In genomic region chr11:2424811-2425495, GRCh38 we compare ENCODE assay signal across 34 cellular contexts. TPM values are rescaled to one million over a fixed set of nuclear protein-coding genes. Genes with fewer than 3 reads are reported as not detected.
"Had no signal": no experiment of that assay in that cellular context is flagged by ENCODE, and none has a peak within 500 bp of the region (broad histone marks: within the 10 kb centered on the region; RNA-seq: fewer than 3 reads in every experiment).

No MANE protein-coding gene starts in this region.

- ATAC-seq: activated T-cell treated with anti-CD3 and anti-CD28 coated beads, Interleukin-2, amount 50 U/mL, for 4 hours; activated T-helper 17 cell treated with anti-CD3 and anti-CD28 coated beads, Interleukin-2, amount 50 U/mL, for 72 hours; gastrocnemius medialis; pancreas; stimulated activated memory B cell treated with anti-CD40 and anti-IgM and Interleukin-4, amounts not matched to agents 10 μg/mL and 1 μg/mL and 100 μg/mL, for 72 hours had no signal

- H3K4me3 Mint-ChIP-seq: activated CD4-positive, alpha-beta memory T cell treated with anti-CD3 and anti-CD28 coated beads, Interleukin-2, amount 10 ng/mL, durations not matched to agents 7 days and 5 days; activated CD4-positive, alpha-beta T cell treated with anti-CD3 and anti-CD28 coated beads, Interleukin-2, amount 10 ng/mL, durations not matched to agents 24 days and 14 days; activated T-cell treated with anti-CD3 and anti-CD28 coated beads, Interleukin-2, amount 50 U/mL, for 4 hours; activated T-helper 17 cell treated with anti-CD3 and anti-CD28 coated beads, Interleukin-2, amount 50 U/mL, for 72 hours; mesothelial cell of epicardium; naive B cell; nephron progenitor cell; stimulated activated memory B cell treated with anti-CD40 and anti-IgM and Interleukin-4, amounts not matched to agents 10 μg/mL and 1 μg/mL and 100 μg/mL, for 72 hours had no signal

- H3K27me3 Mint-ChIP-seq: activated CD4-positive, alpha-beta memory T cell treated with anti-CD3 and anti-CD28 coated beads, Interleukin-2, amount 10 ng/mL, durations not matched to agents 7 days and 5 days; activated CD4-positive, alpha-beta T cell treated with anti-CD3 and anti-CD28 coated beads, Interleukin-2, amount 10 ng/mL, durations not matched to agents 24 days and 14 days; activated T-helper 17 cell treated with anti-CD3 and anti-CD28 coated beads, Interleukin-2, amount 50 U/mL, for 72 hours had no signal

- H3K36me3 ChIP-seq: brain microvascular endothelial cell, gastrocnemius medialis, pancreas, prostate gland, sigmoid colon, suprapubic skin, tibial artery had no signal

- H3K9me3 ChIP-seq: gastrocnemius medialis, pancreas, prostate gland, sigmoid colon, suprapubic skin, tibial artery had no signal

- H3K4me1 ChIP-seq: gastrocnemius medialis, pancreas, prostate gland had no signal

- H3K4me3 ChIP-seq: coronary artery, dorsolateral prefrontal cortex, gastrocnemius medialis, pancreas, prostate gland, sigmoid colon, smooth muscle cell, suprapubic skin, tibial artery had no signal

- H3K27me3 ChIP-seq: brain microvascular endothelial cell, gastrocnemius medialis, pancreas had no signal

- H3K27ac ChIP-seq: brain microvascular endothelial cell, coronary artery, dorsolateral prefrontal cortex, gastrocnemius medialis, pancreas, prostate gland, sigmoid colon, suprapubic skin, tibial artery had no signal

- H3K9me3 Mint-ChIP-seq: activated CD4-positive, alpha-beta memory T cell treated with anti-CD3 and anti-CD28 coated beads, Interleukin-2, amount 10 ng/mL, durations not matched to agents 7 days and 5 days; activated CD4-positive, alpha-beta T cell treated with anti-CD3 and anti-CD28 coated beads, Interleukin-2, amount 10 ng/mL, durations not matched to agents 24 days and 14 days; activated T-cell treated with anti-CD3 and anti-CD28 coated beads, Interleukin-2, amount 50 U/mL, for 4 hours; activated T-helper 17 cell treated with anti-CD3 and anti-CD28 coated beads, Interleukin-2, amount 50 U/mL, for 72 hours; mesothelial cell of epicardium; naive B cell; nephron progenitor cell; stimulated activated memory B cell treated with anti-CD40 and anti-IgM and Interleukin-4, amounts not matched to agents 10 μg/mL and 1 μg/mL and 100 μg/mL, for 72 hours had no signal

- H3K4me2 ChIP-seq: smooth muscle cell had no signal

- H3K4me1 Mint-ChIP-seq: activated CD4-positive, alpha-beta T cell treated with anti-CD3 and anti-CD28 coated beads, Interleukin-2, amount 10 ng/mL, durations not matched to agents 24 days and 14 days; activated T-helper 17 cell treated with anti-CD3 and anti-CD28 coated beads, Interleukin-2, amount 50 U/mL, for 72 hours; mesothelial cell of epicardium; naive B cell; nephron progenitor cell had no signal

- DNase-seq: activated CD4-positive, alpha-beta memory T cell treated with anti-CD3 and anti-CD28 coated beads, Interleukin-2, amount 10 ng/mL, durations not matched to agents 7 days and 5 days; activated CD4-positive, alpha-beta T cell treated with anti-CD3 and anti-CD28 coated beads, Interleukin-2, amount 10 ng/mL, durations not matched to agents 24 days and 14 days; activated CD4-positive, CD25-positive, alpha-beta regulatory T cell treated with anti-CD3 and anti-CD28 coated beads, Interleukin-2, amount 50 U/mL, for 72 hours; activated gamma-delta T cell treated with Interleukin-2 at 50 U/mL for 16 hours; activated naive CD4-positive, alpha-beta T cell treated with anti-CD3 and anti-CD28 coated beads, Interleukin-2, amount 50 U/mL, for 16 hours; activated T-cell treated with anti-CD3 and anti-CD28 coated beads, Interleukin-2, amount 50 U/mL, for 4 hours; amniotic stem cell; brain microvascular endothelial cell; dorsolateral prefrontal cortex; effector memory CD4-positive, alpha-beta T cell; gastrocnemius medialis; glutamatergic neuron; naive B cell; nephron progenitor cell; retina; sigmoid colon; stimulated activated CD4-positive, alpha-beta T cell treated with anti-CD3 and anti-CD28 coated beads, Interleukin-1b, Interleukin-23, amount 100 ng/mL, for 48 hours; stimulated activated CD4-positive, alpha-beta T cell treated with anti-CD3 and anti-CD28 coated beads, Interleukin-4, amount 100 ng/mL, for 4 hours; stimulated activated CD8-positive, alpha-beta memory T cell treated with anti-CD3 and anti-CD28 coated beads, Interleukin-4, amount 100 ng/mL, for 48 hours; T-helper 9 cell; tibial artery had no signal

- H3K27ac Mint-ChIP-seq: activated CD4-positive, alpha-beta memory T cell treated with anti-CD3 and anti-CD28 coated beads, Interleukin-2, amount 10 ng/mL, durations not matched to agents 7 days and 5 days; activated CD4-positive, alpha-beta T cell treated with anti-CD3 and anti-CD28 coated beads, Interleukin-2, amount 10 ng/mL, durations not matched to agents 24 days and 14 days; activated T-helper 17 cell treated with anti-CD3 and anti-CD28 coated beads, Interleukin-2, amount 50 U/mL, for 72 hours; mesothelial cell of epicardium; naive B cell; nephron progenitor cell; stimulated activated memory B cell treated with anti-CD40 and anti-IgM and Interleukin-4, amounts not matched to agents 10 μg/mL and 1 μg/mL and 100 μg/mL, for 72 hours had no signal

RNA-seq across cellular contexts. Expression of gene TRPM5, which starts 19.4 kb away (rescaled TPM):
- total RNA-seq: activated CD4-positive, alpha-beta memory T cell treated with anti-CD3 and anti-CD28 coated beads, Interleukin-2, amount 10 ng/mL, durations not matched to agents 7 days and 5 days; activated CD4-positive, alpha-beta T cell treated with anti-CD3 and anti-CD28 coated beads, Interleukin-2, amount 10 ng/mL, durations not matched to agents 24 days and 14 days; activated T-cell treated with anti-CD3 and anti-CD28 coated beads, Interleukin-2, amount 50 U/mL, for 4 hours; activated T-helper 17 cell treated with anti-CD3 and anti-CD28 coated beads, Interleukin-2, amount 50 U/mL, for 72 hours; astrocyte; cardiac septum; epithelial cell of proximal tubule; gastrocnemius medialis; lower leg skin; sigmoid colon; smooth muscle cell; T-helper 1 cell treated with Interleukin-12 subunit alpha and Interleukin-12 subunit beta and Interleukin-4 antibody, amounts not matched to agents 30 ng/mL and 1 ng/mL, for 36 hours had no signal
- polyA plus RNA-seq: smooth muscle cell had no signal

RNA-seq across cellular contexts. Expression of gene KCNQ1, which starts 19.9 kb away (rescaled TPM):
- total RNA-seq: astrocyte had no signal
